Comparison of ENCODE assay signal across 1 cellular context in the genomic region with DNA sequence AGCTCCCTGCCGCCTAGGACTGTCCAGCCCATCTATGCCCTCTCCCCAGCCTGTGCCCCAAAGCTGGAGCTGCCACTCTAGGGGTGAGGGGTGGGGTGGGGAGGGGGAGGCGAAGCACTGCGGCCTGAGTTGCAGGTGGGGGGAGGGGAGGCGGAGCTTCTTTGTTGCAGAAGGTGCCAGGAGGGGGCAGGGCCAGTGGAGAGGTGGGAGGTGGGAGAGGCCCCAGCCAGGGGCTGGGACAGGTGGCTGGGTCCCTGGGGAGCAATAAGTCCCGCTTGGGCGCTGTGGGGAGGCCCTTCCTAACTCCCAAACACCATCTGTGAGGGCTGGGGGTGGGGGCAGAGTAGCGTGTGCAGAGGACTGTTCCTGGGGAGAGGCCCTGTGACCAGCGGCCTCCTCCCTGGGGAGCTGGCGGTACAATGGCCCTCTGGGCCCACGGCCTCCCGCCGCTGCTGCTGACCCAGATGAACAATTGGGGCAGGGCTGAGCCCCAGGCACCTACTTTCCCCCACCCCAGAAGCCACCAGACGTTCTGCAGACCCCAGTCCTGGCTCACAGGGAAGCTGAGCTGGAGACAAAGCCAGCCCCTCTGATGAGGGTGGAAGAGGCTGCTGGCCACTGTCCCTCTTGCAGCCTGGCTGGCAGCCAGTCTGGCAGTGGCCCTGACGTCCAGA.
TF ChIP-seq lines count a peak whose summit lies in the region.

No MANE protein-coding gene starts in this region.

TF ChIP-seq in neural cell, 6 proteins besides CTCF, POLR2A, EP300 and RAD21 (continued from another document):
- TF ChIP-seq, protein P1, sequence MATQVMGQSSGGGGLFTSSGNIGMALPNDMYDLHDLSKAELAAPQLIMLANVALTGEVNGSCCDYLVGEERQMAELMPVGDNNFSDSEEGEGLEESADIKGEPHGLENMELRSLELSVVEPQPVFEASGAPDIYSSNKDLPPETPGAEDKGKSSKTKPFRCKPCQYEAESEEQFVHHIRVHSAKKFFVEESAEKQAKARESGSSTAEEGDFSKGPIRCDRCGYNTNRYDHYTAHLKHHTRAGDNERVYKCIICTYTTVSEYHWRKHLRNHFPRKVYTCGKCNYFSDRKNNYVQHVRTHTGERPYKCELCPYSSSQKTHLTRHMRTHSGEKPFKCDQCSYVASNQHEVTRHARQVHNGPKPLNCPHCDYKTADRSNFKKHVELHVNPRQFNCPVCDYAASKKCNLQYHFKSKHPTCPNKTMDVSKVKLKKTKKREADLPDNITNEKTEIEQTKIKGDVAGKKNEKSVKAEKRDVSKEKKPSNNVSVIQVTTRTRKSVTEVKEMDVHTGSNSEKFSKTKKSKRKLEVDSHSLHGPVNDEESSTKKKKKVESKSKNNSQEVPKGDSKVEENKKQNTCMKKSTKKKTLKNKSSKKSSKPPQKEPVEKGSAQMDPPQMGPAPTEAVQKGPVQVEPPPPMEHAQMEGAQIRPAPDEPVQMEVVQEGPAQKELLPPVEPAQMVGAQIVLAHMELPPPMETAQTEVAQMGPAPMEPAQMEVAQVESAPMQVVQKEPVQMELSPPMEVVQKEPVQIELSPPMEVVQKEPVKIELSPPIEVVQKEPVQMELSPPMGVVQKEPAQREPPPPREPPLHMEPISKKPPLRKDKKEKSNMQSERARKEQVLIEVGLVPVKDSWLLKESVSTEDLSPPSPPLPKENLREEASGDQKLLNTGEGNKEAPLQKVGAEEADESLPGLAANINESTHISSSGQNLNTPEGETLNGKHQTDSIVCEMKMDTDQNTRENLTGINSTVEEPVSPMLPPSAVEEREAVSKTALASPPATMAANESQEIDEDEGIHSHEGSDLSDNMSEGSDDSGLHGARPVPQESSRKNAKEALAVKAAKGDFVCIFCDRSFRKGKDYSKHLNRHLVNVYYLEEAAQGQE (IDR thresholded peaks at IDR 0.05; ENCODE audit: borderline replicate concordance), result no peak
- TF ChIP-seq EZH2 (IDR thresholded peaks at IDR 0.05; ENCODE audit: borderline replicate concordance, insufficient read depth, low read length, poor library complexity, severe bottlenecking) (no peak), TAF1 (IDR thresholded peaks at IDR 0.05; ENCODE audit: low read depth) (no peak), POLR2AphosphoS5 (IDR thresholded peaks at IDR 0.05) (no peak), SMC3 (conservative IDR thresholded peaks at IDR 0.05; ENCODE audit: poor library complexity) (no peak)
